ENCODE assay signal across 8 cellular contexts in the genomic region with DNA sequence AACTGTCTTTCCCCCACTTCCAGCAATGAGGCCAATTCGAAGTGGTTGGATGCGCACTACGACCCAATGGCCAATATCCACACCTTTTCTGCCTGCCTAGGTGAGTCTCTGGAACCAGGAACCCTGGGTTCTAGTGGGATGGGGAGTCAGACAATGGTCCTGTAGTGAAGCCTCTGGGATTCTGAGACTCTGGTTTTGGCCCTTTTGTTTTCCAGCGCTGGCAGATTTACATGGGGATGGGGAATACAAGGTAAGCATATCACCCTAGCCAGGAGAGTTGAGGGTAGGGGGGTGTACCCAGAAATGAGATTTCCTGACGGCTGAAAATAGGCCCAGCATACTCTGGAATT. TPM values are rescaled to one million over a fixed set of nuclear protein-coding genes. Genes with fewer than 3 reads are reported as not detected.
DNase-seq lines count a peak whose midpoint lies in the region; ATAC-seq and TF ChIP-seq lines count a peak whose summit lies in the region.

No MANE protein-coding gene starts in this region.

- H3K9me3 ChIP-seq in Peyer's patch (no peaks in the 10 kb centered on the region), fibroblast of lung (ENCODE audit: control insufficient read depth, insufficient read depth, low read depth, low read length) (no peaks in the 10 kb centered on the region), trophoblast cell (ENCODE audit: insufficient read depth, low read depth, low read length) (peaks cover 2% of the 10 kb centered on the region)

- H3K9ac ChIP-seq in fibroblast of lung (ENCODE audit: insufficient read depth, low read length) (peak overlapping the region; percentile 65), trophoblast cell (ENCODE audit: low read length) (peak overlapping the region; percentile 81)

- H4K20me1 ChIP-seq in fibroblast of lung (ENCODE audit: control insufficient read depth, extremely low read depth, insufficient read depth, low read length), result no peaks in the 10 kb centered on the region

- peak overlapping the region; percentile 85 for H2AK5ac ChIP-seq in trophoblast cell (ENCODE audit: low read length)

- TSS peak; percentile 70 for BruUV-seq in Calu3 (replicated peaks; lab: Mats Ljungman, UMichigan)

- H3K4me1 ChIP-seq in Peyer's patch (peaks cover 0 to 11% (median 0%) of the 10 kb centered on the region in 4 donors), fibroblast of lung (ENCODE audit: control insufficient read depth, extremely low read depth, insufficient read depth, low read length) (no peaks in the 10 kb centered on the region), trophoblast cell (ENCODE audit: control insufficient read depth in 1 of 2, insufficient read depth in 2 of 2, low read length in 2 of 2) (peaks cover 3 to 4% of the 10 kb centered on the region in 2 experiments)

- H3K9me3 Mint-ChIP-seq in Calu3 (ENCODE audit: low read depth, unreplicated experiment), result no peaks in the 10 kb centered on the region

- H3K79me2 ChIP-seq in fibroblast of lung (ENCODE audit: control insufficient read depth, insufficient read depth, low read length), result peaks cover 5% of the 10 kb centered on the region
- H3K79me2 ChIP-seq in trophoblast cell (ENCODE audit: control insufficient read depth, insufficient read depth, low read length, poor library complexity), result peaks cover 3% of the 10 kb centered on the region

- H3K18ac ChIP-seq in trophoblast cell (ENCODE audit: low read length), result peak overlapping the region; percentile 50

- peak overlapping the region; percentile 31 for H4K91ac ChIP-seq in trophoblast cell (ENCODE audit: low read depth, low read length)

- DNase-seq in Calu3 (no peak), Peyer's patch (no peak), fibroblast of lung (ENCODE audit: low read depth in 2 of 2) (no peak), trophoblast cell (no peak), HCEC 1CT (no peak), DMS53 (lab: John Stamatoyannopoulos, UW) (no peak), AG08396 (ENCODE audit: low spot score) (no peak)

- peaks cover 36% of the 10 kb centered on the region for H3K36me3 Mint-ChIP-seq in Calu3 (ENCODE audit: insufficient read depth, unreplicated experiment)

- no peak overlapping the region for H2BK12ac ChIP-seq in trophoblast cell (ENCODE audit: low read length)

- TF ChIP-seq CTCF in Calu3 (IDR thresholded peaks at IDR 0.05; ENCODE audit: unreplicated experiment) (no peak), Peyer's patch (IDR thresholded peaks at IDR 0.05) (no peak), fibroblast of lung (conservative IDR thresholded peaks at IDR 0.05 in 1 of 2, IDR thresholded peaks at IDR 0.05 in 1 of 2; ENCODE audit: low read depth in 1 of 2, low read length in 2 of 2) (no peak)

- H3K4me1 Mint-ChIP-seq in Calu3 (ENCODE audit: low read depth, unreplicated experiment), result peaks cover 9% of the 10 kb centered on the region

- H3K4me3 ChIP-seq in Peyer's patch (peak overlapping the region; percentile 50 to 93 (median 68)), fibroblast of lung (replicated peaks in 1 of 4; ENCODE audit: control extremely low read depth in 1 of 4, insufficient read depth in 1 of 4, low read depth in 3 of 4, low read length in 4 of 4) (peak overlapping the region; percentile 66 to 94 (median 82)), trophoblast cell (ENCODE audit: low read depth, low read length) (peak overlapping the region; percentile 86)

- H2BK120ac ChIP-seq in trophoblast cell (ENCODE audit: insufficient read depth, low read length, poor library complexity), result no peak overlapping the region

- H4K12ac ChIP-seq in trophoblast cell (ENCODE audit: low read depth, low read length), result peak overlapping the region; percentile 70

- H3K4me3 Mint-ChIP-seq in Calu3 (ENCODE audit: low read depth, unreplicated experiment), result peak overlapping the region; percentile 95

- H2AFZ ChIP-seq in fibroblast of lung (ENCODE audit: low read length), result peak overlapping the region; percentile 82
- peak overlapping the region; percentile 53 for H2AFZ ChIP-seq in trophoblast cell (ENCODE audit: insufficient read depth, low read length, poor library complexity)

- no CpG with 5 or more reads among the region's 5 CpGs for WGBS in trophoblast cell (ENCODE audit: extremely low coverage, insufficient coverage, insufficient read length)

- H3K27ac ChIP-seq in Peyer's patch (peak overlapping the region in 2 of 4 donors; percentile 61 to 63), fibroblast of lung (ENCODE audit: insufficient read depth, low read length) (peak overlapping the region; percentile 61), trophoblast cell (ENCODE audit: low read depth, low read length) (no peak overlapping the region)

- no peak overlapping the region for H3K23ac ChIP-seq in trophoblast cell (ENCODE audit: low read length)

- H3K79me1 ChIP-seq in trophoblast cell (ENCODE audit: low read length), result peaks cover 2% of the 10 kb centered on the region

- intact Hi-C loops in Calu3 (cut with micrococcal nuclease; ENCODE audit: unreplicated experiment), result no loop called here

- peak overlapping the region; percentile 94 for H4K8ac ChIP-seq in trophoblast cell (ENCODE audit: low read depth, low read length)

- CTCF ChIA-PET in Calu3 (lab: Charles Lee), result interaction anchor here (0.5 to 0.7 kb wide), 2 partner anchors 21 to 159 kb away, joined by 3 read pairs; no protein-coding TSS in a partner anchor

- H3K27me3 ChIP-seq in Peyer's patch, result no peaks in the 10 kb centered on the region
- no peaks in the 10 kb centered on the region for H3K27me3 ChIP-seq in fibroblast of lung (ENCODE audit: control insufficient read depth, insufficient read depth, low read length)
- H3K27me3 ChIP-seq in trophoblast cell (ENCODE audit: insufficient read depth, low read length), result no peaks in the 10 kb centered on the region

- peak overlapping the region; percentile 89 for H3K27ac Mint-ChIP-seq in Calu3 (ENCODE audit: unreplicated experiment)

- H3K27me3 Mint-ChIP-seq in Calu3 (ENCODE audit: unreplicated experiment), result no peaks in the 10 kb centered on the region

- H3K14ac ChIP-seq in trophoblast cell (ENCODE audit: low read length), result peak overlapping the region; percentile 26

- no peak for ATAC-seq in GM21360 (IDR thresholded peaks at IDR 0.05; ENCODE audit: unreplicated experiment)

- no peak for TF ChIP-seq POLR2A in Peyer's patch (IDR thresholded peaks at IDR 0.05)

- peak overlapping the region; percentile 24 for H2BK5ac ChIP-seq in trophoblast cell (ENCODE audit: low read depth, low read length, poor library complexity)

- H3K36me3 ChIP-seq in Peyer's patch, result peaks cover 0 to 11% (median 0%) of the 10 kb centered on the region in 3 donors
- peaks cover 2% of the 10 kb centered on the region for H3K36me3 ChIP-seq in fibroblast of lung (ENCODE audit: control insufficient read depth, insufficient read depth, low read length)
- H3K36me3 ChIP-seq in trophoblast cell (ENCODE audit: control insufficient read depth in 1 of 2, insufficient read depth in 2 of 2, low read length in 2 of 2), result peaks cover 20 to 29% of the 10 kb centered on the region in 2 experiments

- H3K4ac ChIP-seq in trophoblast cell (ENCODE audit: low read depth, low read length), result peak overlapping the region; percentile 73

- H3K4me2 ChIP-seq in fibroblast of lung (ENCODE audit: extremely low read depth, insufficient read depth, low read length) (peak overlapping the region; percentile 96), trophoblast cell (ENCODE audit: low read length) (peak overlapping the region; percentile 84)

RNA-seq across cellular contexts. Expression of a gene that starts 0.5 kb away (rescaled TPM):
- total RNA-seq in Calu3 (2022) (32.2 and 38.2 TPM in 2 replicates), Peyer's patch (100 to 1,000 TPM in 1 of 4 donors, 10 to 100 TPM in 3; 25.6 to 167 (median 73.4) TPM), fibroblast of lung (20.3 and 20.5 TPM in 2 replicates)
- 11.6 and 16.5 TPM in 2 replicates for polyA plus RNA-seq in fibroblast of lung
- 9.9 and 11.7 TPM in 2 replicates for polyA plus RNA-seq in fibroblast of lung (2012)
- polyA minus RNA-seq in fibroblast of lung (ENCODE audit: low replicate concordance), result 45.3 and 60.9 TPM in 2 replicates
- polyA plus RNA-seq in trophoblast cell (2013), result 14.4 and 16.4 TPM in 2 replicates

RNA-seq across cellular contexts. Expression of a gene that starts 30.7 kb away (rescaled TPM):
- total RNA-seq in Calu3 (2022) (57.4 and 58.0 TPM in 2 replicates), Peyer's patch (10 to 100 TPM; 58.3 to 66.8 (median 63.2) TPM), fibroblast of lung (28.2 and 39.6 TPM in 2 replicates)
- polyA plus RNA-seq in fibroblast of lung, result 33.6 and 42.1 TPM in 2 replicates
- 41.5 and 54.8 TPM in 2 replicates for polyA plus RNA-seq in fibroblast of lung (2012)
- 66.6 and 187 TPM in 2 replicates for polyA minus RNA-seq in fibroblast of lung (ENCODE audit: low replicate concordance)
- 30.5 and 31.9 TPM in 2 replicates for polyA plus RNA-seq in trophoblast cell (2013)

RNA-seq across cellular contexts. Expression of a gene that starts 34.9 kb away (rescaled TPM):
- 15.1 and 17.3 TPM in 2 replicates for total RNA-seq in Calu3 (2022)
- total RNA-seq in Peyer's patch, result 10 to 100 TPM in 3 of 4 donors, 1 to 10 TPM in 1; 9.1 to 29.3 (median 15.3) TPM
- total RNA-seq in fibroblast of lung, result 8.7 and 11.6 TPM in 2 replicates
- polyA plus RNA-seq in fibroblast of lung, result 5.1 and 6.0 TPM in 2 replicates
- polyA plus RNA-seq in fibroblast of lung (2012), result 6.4 and 6.9 TPM in 2 replicates
- 6.2 and 10.4 TPM in 2 replicates for polyA minus RNA-seq in fibroblast of lung (ENCODE audit: low replicate concordance)
- 9.1 and 9.6 TPM in 2 replicates for polyA plus RNA-seq in trophoblast cell (2013)

RNA-seq across cellular contexts. Expression of a gene that starts 35.7 kb away (rescaled TPM):
- total RNA-seq in Calu3 (2022) (not detected in 2 replicates), Peyer's patch (not detected), fibroblast of lung (under 0.01 TPM in 1 of 2 replicates, not detected in the other)
- 0.02 TPM in 1 of 2 replicates, not detected in the other for polyA plus RNA-seq in fibroblast of lung
- 0.03 TPM in 1 of 2 replicates, not detected in the other for polyA plus RNA-seq in fibroblast of lung (2012)
- 0.22 TPM in 1 of 2 replicates, not detected in the other for polyA minus RNA-seq in fibroblast of lung (ENCODE audit: low replicate concordance)
- 0.14 and 0.18 TPM in 2 replicates for polyA plus RNA-seq in trophoblast cell (2013)

RNA-seq across cellular contexts. Expression of a gene that starts 44.3 kb away (rescaled TPM):
- total RNA-seq in Calu3 (2022), result 7.6 and 8.1 TPM in 2 replicates
- 10 to 100 TPM in 2 of 4 donors, 1 to 10 TPM in 2; 5.6 to 11.6 (median 10.0) TPM for total RNA-seq in Peyer's patch
- 16.2 and 20.3 TPM in 2 replicates for total RNA-seq in fibroblast of lung
- 5.0 and 5.1 TPM in 2 replicates for polyA plus RNA-seq in fibroblast of lung
- polyA plus RNA-seq in fibroblast of lung (2012), result 7.8 and 8.1 TPM in 2 replicates
- 19.5 and 27.2 TPM in 2 replicates for polyA minus RNA-seq in fibroblast of lung (ENCODE audit: low replicate concordance)
- polyA plus RNA-seq in trophoblast cell (2013), result 3.7 and 4.1 TPM in 2 replicates
